ENCODE assay signal across 30 cellular contexts in genomic region chr17:82167028-82167427, GRCh38.
"Had no signal": no experiment of that assay in that cellular context is flagged by ENCODE, and none has a peak within 500 bp of the region (broad histone marks: within the 10 kb centered on the region; RNA-seq: fewer than 3 reads in every experiment).

No MANE protein-coding gene starts in this region.

- H3K4me1 Mint-ChIP-seq: activated B cell treated with CpG ODN at 0.5 μM for 24 hours, brain had no signal

- ATAC-seq: activated T-cell treated with anti-CD3 and anti-CD28 coated beads, Interleukin-2, amount 50 U/mL, for 4 hours; Right ventricle myocardium inferior; SK-N-SH treated with all-trans-retinoic acid at 6 μM for 48 hours; T-cell had no signal

- H3K4me3 Mint-ChIP-seq: activated B cell treated with CpG ODN at 0.5 μM for 24 hours; activated CD4-positive, alpha-beta memory T cell treated with anti-CD3 and anti-CD28 coated beads, Interleukin-2, amount 10 ng/mL, durations not matched to agents 7 days and 5 days; activated naive CD4-positive, alpha-beta T cell treated with anti-CD3 and anti-CD28 coated beads for 36 hours; activated T-cell treated with anti-CD3 and anti-CD28 coated beads, Interleukin-2, amount 50 U/mL, for 4 hours; brain; T-cell had no signal

- H3K27ac Mint-ChIP-seq: activated B cell treated with CpG ODN at 0.5 μM for 24 hours; activated CD4-positive, alpha-beta memory T cell treated with anti-CD3 and anti-CD28 coated beads, Interleukin-2, amount 10 ng/mL, durations not matched to agents 7 days and 5 days; activated naive CD4-positive, alpha-beta T cell treated with anti-CD3 and anti-CD28 coated beads for 36 hours; activated T-helper 2 cell treated with anti-CD3 and anti-CD28 coated beads, Interferon-gamma antibody, Interleukin-2, Interleukin-4, amounts not matched to agents 10 μg/mL and 5 μg/mL and 100 μg/mL, durations not matched to agents 14 hours and 24 hours and 36 hours; brain had no signal

- H3K27ac ChIP-seq: KMS-11, PC-9, RWPE1, VCaP had no signal

- H3K9me3 Mint-ChIP-seq: activated B cell treated with CpG ODN at 0.5 μM for 24 hours; activated CD4-positive, alpha-beta memory T cell treated with anti-CD3 and anti-CD28 coated beads, Interleukin-2, amount 10 ng/mL, durations not matched to agents 7 days and 5 days; activated naive CD4-positive, alpha-beta T cell treated with anti-CD3 and anti-CD28 coated beads for 36 hours; activated T-cell treated with anti-CD3 and anti-CD28 coated beads, Interleukin-2, amount 50 U/mL, for 4 hours; activated T-helper 2 cell treated with anti-CD3 and anti-CD28 coated beads, Interferon-gamma antibody, Interleukin-2, Interleukin-4, amounts not matched to agents 10 μg/mL and 5 μg/mL and 100 μg/mL, durations not matched to agents 14 hours and 24 hours and 36 hours; T-cell had no signal

- DNase-seq: activated B cell treated with CpG ODN at 0.5 μM for 24 hours; activated CD4-positive, alpha-beta memory T cell treated with anti-CD3 and anti-CD28 coated beads, Interleukin-2, amount 10 ng/mL, durations not matched to agents 7 days and 5 days; activated CD4-positive, alpha-beta T cell treated with anti-CD3 and anti-CD28 coated beads for 4 hours; activated CD4-positive, CD25-positive, alpha-beta regulatory T cell treated with anti-CD3 and anti-CD28 coated beads, Interleukin-2, amount 50 U/mL, for 72 hours; activated gamma-delta T cell; activated naive CD4-positive, alpha-beta T cell treated with anti-CD3 and anti-CD28 coated beads for 36 hours; activated T-cell treated with anti-CD3 and anti-CD28 coated beads, Interleukin-2, amount 50 U/mL, for 4 hours; anterior cingulate cortex; caudate nucleus; MM.1S; MV-4-11; NCI-H1092; NCI-H1436 treated with DMSO at 0.1 percent for 48 hours; NCI-H1694 treated with DMSO at 0.1 percent for 48 hours; NCI-H2029; NCI-H345; NCI-H524 treated with DMSO at 0.1 percent for 48 hours; NK-92 treated with Interleukin-12 subunit alpha and Interleukin-12 subunit beta, amount 100 ng/mL, for 24 hours; PC-9; SIG-M5; T-cell; T-helper 2 cell; T-helper 9 cell had no signal

- H3K4me3 ChIP-seq: PC-9 had no signal

- H3K27me3 Mint-ChIP-seq: activated B cell treated with CpG ODN at 0.5 μM for 24 hours; activated CD4-positive, alpha-beta memory T cell treated with anti-CD3 and anti-CD28 coated beads, Interleukin-2, amount 10 ng/mL, durations not matched to agents 7 days and 5 days; brain; T-cell had no signal
